10 cellular contexts compared by ENCODE assay signal in genomic region chr1:245797592-245798366, GRCh38.
DNase-seq lines count a peak whose midpoint lies in the region; ATAC-seq and TF ChIP-seq lines count a peak whose summit lies in the region.
"Had no signal": no experiment of that assay in that cellular context is flagged by ENCODE, and none has a peak within 500 bp of the region (broad histone marks: within the 10 kb centered on the region; RNA-seq: fewer than 3 reads in every experiment).

No MANE protein-coding gene starts in this region.

- H3K36me3 ChIP-seq in OCI-LY3 (replicated peaks; ENCODE audit: low read depth, low read length): no peaks in the 10 kb centered on the region
- no peaks in the 10 kb centered on the region for H3K36me3 ChIP-seq in sigmoid colon

- H4K20me1 ChIP-seq in OCI-LY3 (ENCODE audit: insufficient read depth, low read length): no peaks in the 10 kb centered on the region

- no peak for ATAC-seq in HG03457 (IDR thresholded peaks at IDR 0.05; ENCODE audit: unreplicated experiment)
- ATAC-seq in HG03097 (IDR thresholded peaks at IDR 0.05; ENCODE audit: low FRiP score, unreplicated experiment): no peak
- ATAC-seq in GM21619 (IDR thresholded peaks at IDR 0.05; ENCODE audit: unreplicated experiment): no peak
- ATAC-seq: psoas muscle had no signal

- no peak for TF ChIP-seq POLR2A in sigmoid colon (IDR thresholded peaks at IDR 0.05)

- no peak overlapping the region for H3K27ac ChIP-seq in 22Rv1
- H3K27ac ChIP-seq in OCI-LY3 (ENCODE audit: low read length): no peak overlapping the region
- H3K27ac ChIP-seq in sigmoid colon: no peak overlapping the region
- H3K27ac ChIP-seq: psoas muscle had no signal

- H3K4me3 ChIP-seq in GM12865 (ENCODE audit: low read depth, low read length): no peak overlapping the region
- H3K4me3 ChIP-seq in OCI-LY3 (ENCODE audit: low read length): no peak overlapping the region
- no peak overlapping the region for H3K4me3 ChIP-seq in sigmoid colon
- H3K4me3 ChIP-seq: psoas muscle had no signal

- H3K27me3 ChIP-seq in OCI-LY3 (ENCODE audit: low read depth, low read length) (no peaks in the 10 kb centered on the region), sigmoid colon (no peaks in the 10 kb centered on the region)

- peak; percentile 89 for TF ChIP-seq CTCF in 22Rv1 (IDR thresholded peaks at IDR 0.05)
- TF ChIP-seq CTCF in GM12865 (IDR thresholded peaks at IDR 0.05; ENCODE audit: insufficient read depth, low read depth, low read length, missing control alignments): peak; percentile 32
- peak; percentile 60 for TF ChIP-seq CTCF in OCI-LY3 (IDR thresholded peaks at IDR 0.05; ENCODE audit: low read depth, low read length)
- no peak for TF ChIP-seq CTCF in sigmoid colon (IDR thresholded peaks at IDR 0.05)

- no peaks in the 10 kb centered on the region for H3K79me2 ChIP-seq in OCI-LY3 (ENCODE audit: low read length)

- peak; percentile 21 for DNase-seq in GM12865 (ENCODE audit: low read depth)
- peak; percentile 24 for DNase-seq in fibroblast of gingiva (ENCODE audit: low read depth)
- no peak for DNase-seq in sigmoid colon
- DNase-seq: DMS153, psoas muscle had no signal

- H2AFZ ChIP-seq in OCI-LY3 (ENCODE audit: low read depth, low read length): no peak overlapping the region

- H3K9ac ChIP-seq in OCI-LY3 (ENCODE audit: low read length): no peak overlapping the region

- no peaks in the 10 kb centered on the region for H3K9me3 ChIP-seq in OCI-LY3 (ENCODE audit: insufficient read depth, low read length)
- no peaks in the 10 kb centered on the region for H3K9me3 ChIP-seq in sigmoid colon
- H3K9me3 ChIP-seq: psoas muscle had no signal

- intact Hi-C loops in sigmoid colon (cut with DNase I): no loop called here

- 83 to 88% methylated on average over 14 of the region's 14 CpGs for WGBS in sigmoid colon, 2 donors

- H3K4me1 ChIP-seq in OCI-LY3 (ENCODE audit: low read length) (no peaks in the 10 kb centered on the region), sigmoid colon (no peaks in the 10 kb centered on the region)
- H3K4me1 ChIP-seq: psoas muscle had no signal

- TF ChIP-seq EP300 in sigmoid colon (IDR thresholded peaks at IDR 0.05): no peak

- H3K4me2 ChIP-seq in OCI-LY3 (ENCODE audit: low read length): no peak overlapping the region

Comparison
In these comparisons a context has a peak if more than half of its experiments do, and no peak if none do; other contexts are left out.
1. CTCF ChIP-seq: peak in 22Rv1 (single experiment), GM12865 (single experiment) and OCI-LY3 (single experiment); none in sigmoid colon (0 of 4).